Comparison of ENCODE assay signal across 8 cellular contexts in the genomic region with DNA sequence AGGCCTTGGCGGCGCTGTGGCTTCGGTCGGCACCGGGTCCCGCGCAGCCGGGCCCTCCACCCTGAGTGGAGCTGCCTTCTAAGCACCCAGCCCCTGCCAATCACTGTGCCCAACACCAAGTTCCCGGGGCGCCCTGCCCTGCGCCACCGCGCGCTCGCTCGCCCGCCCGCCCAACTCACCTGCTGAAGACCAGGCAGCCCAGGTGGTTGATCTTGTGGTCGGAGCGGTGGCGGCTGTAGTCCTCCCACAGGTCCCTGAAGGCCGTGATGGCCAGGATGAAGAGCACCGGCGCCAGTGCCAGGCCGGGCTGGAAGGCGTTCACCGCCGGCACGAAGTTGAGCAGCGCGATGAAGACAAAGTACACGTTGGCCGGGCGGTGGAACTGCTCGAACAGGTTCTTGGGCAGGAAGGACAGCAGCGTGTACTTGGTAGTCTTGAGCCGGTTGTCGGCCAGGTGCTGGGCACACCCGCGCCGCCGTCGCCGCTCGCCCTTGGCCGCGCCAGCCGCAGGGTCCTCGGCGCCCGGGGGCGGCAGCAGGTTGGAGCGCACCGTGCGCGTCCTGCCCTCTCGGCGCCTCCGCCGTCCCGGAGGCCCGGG. TPM values are rescaled to one million over a fixed set of nuclear protein-coding genes. Genes with fewer than 3 reads are reported as not detected.
DNase-seq lines count a peak whose midpoint lies in the region; ATAC-seq and TF ChIP-seq lines count a peak whose summit lies in the region.

No MANE protein-coding gene starts in this region.

- DNase-seq in AG04449 (ENCODE audit: low read depth, low spot score), result no peak
- DNase-seq in SJCRH30, result no peak
- DNase-seq in mammary epithelial cell, result peak; percentile 9
- peak in 1 of 3 donors; percentile 37 for DNase-seq in right lobe of liver
- DNase-seq in stimulated activated naive CD4-positive, alpha-beta T cell treated with Interleukin-2 at 50 U/mL for 16 hours (lab: John Stamatoyannopoulos, UW), result peak; percentile 44
- no peak for DNase-seq in NK-92 treated with Interleukin-12 subunit alpha and Interleukin-12 subunit beta, amount 100 ng/mL, for 24 hours (lab: John Stamatoyannopoulos, UW)
- DNase-seq in hippocampal formation (lab: John Stamatoyannopoulos, UW), result no peak

- H3K4me1 ChIP-seq in SJCRH30, result no peaks in the 10 kb centered on the region
- H3K4me1 ChIP-seq in mammary epithelial cell (ENCODE audit: insufficient read depth, low read length), result no peaks in the 10 kb centered on the region
- H3K4me1 ChIP-seq in right lobe of liver, result peaks cover 0 to 4% (median 0%) of the 10 kb centered on the region in 4 donors

- H3K27me3 ChIP-seq in SJCRH30 (no peaks in the 10 kb centered on the region), mammary epithelial cell (ENCODE audit: insufficient read depth, low read length) (peaks cover 7% of the 10 kb centered on the region), right lobe of liver (no peaks in the 10 kb centered on the region)

- in situ Hi-C loops in mammary epithelial cell (cut with MboI; ENCODE audit: low sequenced_read_pairs in 2 of 2), result no loop called here

- ATAC-seq in right lobe of liver, result no peak
- ATAC-seq in HG03354 (IDR thresholded peaks at IDR 0.05; ENCODE audit: poor library complexity, severe bottlenecking, unreplicated experiment), result no peak

- WGBS in mammary epithelial cell (ENCODE audit: low coverage, missing lambda C conversion rate), result no CpG with 5 or more reads among the region's 62 CpGs
- 2% methylated on average over 8 of the region's 62 CpGs for WGBS in right lobe of liver (ENCODE audit: insufficient coverage, low coverage, low lambda C conversion rate, missing lambda C conversion rate)

- no peak for TF ChIP-seq POLR2A in right lobe of liver (IDR thresholded peaks at IDR 0.05)

- no peaks in the 10 kb centered on the region for H4K20me1 ChIP-seq in mammary epithelial cell (ENCODE audit: insufficient read depth, low read length)

- no TSS peak for BruUV-seq in mammary epithelial cell (replicated peaks; lab: Mats Ljungman, UMichigan)

- H3K9me3 ChIP-seq in SJCRH30 (replicated peaks), result no peaks in the 10 kb centered on the region
- peaks cover 45% of the 10 kb centered on the region for H3K9me3 ChIP-seq in mammary epithelial cell (replicated peaks; ENCODE audit: insufficient read depth, low read length)
- H3K9me3 ChIP-seq in right lobe of liver, result no peaks in the 10 kb centered on the region

- CTCF ChIA-PET in AG04449 (lab: Yijun Ruan, JAX), result interaction anchor here (2.9 kb wide), 1 partner anchor 71 kb away, joined by 10 read pairs; no protein-coding TSS in a partner anchor
- CTCF ChIA-PET in mammary epithelial cell (lab: Charles Lee; ENCODE audit: low non-redundant PET), result no interaction called here

- no peaks in the 10 kb centered on the region for H3K79me2 ChIP-seq in mammary epithelial cell (ENCODE audit: insufficient read depth, low read length)

- POLR2A ChIA-PET in AG04449 (lab: Yijun Ruan, JAX), result interaction anchor here (0.8 to 1.2 kb wide), 4 partner anchors 14 to 185 kb away, joined by 3 to 4 read pairs (median 4); no protein-coding TSS in a partner anchor

- no peaks in the 10 kb centered on the region for H3K36me3 ChIP-seq in SJCRH30
- no peaks in the 10 kb centered on the region for H3K36me3 ChIP-seq in mammary epithelial cell (ENCODE audit: insufficient read depth, low read length)
- no peaks in the 10 kb centered on the region for H3K36me3 ChIP-seq in right lobe of liver

- no peak overlapping the region for H3K9ac ChIP-seq in mammary epithelial cell (ENCODE audit: insufficient read depth, low read length)

- TF ChIP-seq CTCF in AG04449 (IDR thresholded peaks at IDR 0.05; ENCODE audit: insufficient read depth, low read length, missing control alignments), result peak; percentile 6
- TF ChIP-seq CTCF in mammary epithelial cell (conservative IDR thresholded peaks at IDR 0.05 in 1 of 2, IDR thresholded peaks at IDR 0.05 in 1 of 2; ENCODE audit: extremely low read depth in 1 of 2, insufficient read depth in 1 of 2, low read depth in 1 of 2, low read length in 2 of 2), result no peak
- no peak for TF ChIP-seq CTCF in right lobe of liver (IDR thresholded peaks at IDR 0.05)

- H3K4me2 ChIP-seq in mammary epithelial cell (ENCODE audit: insufficient read depth, low read depth, low read length), result no peak overlapping the region

- dilution Hi-C loops in mammary epithelial cell (cut with HindIII; ENCODE audit: low sequenced_read_pairs), result no loop called here

- peak overlapping the region; percentile 81 for H3K4me3 ChIP-seq in AG04449 (ENCODE audit: low read depth, low read length)
- peak overlapping the region; percentile 58 for H3K4me3 ChIP-seq in SJCRH30
- H3K4me3 ChIP-seq in mammary epithelial cell (replicated peaks in 1 of 3; ENCODE audit: insufficient read depth in 1 of 3, low read depth in 2 of 3, low read length in 3 of 3), result no peak overlapping the region
- peak overlapping the region in 2 of 3 donors; percentile 21 to 49 for H3K4me3 ChIP-seq in right lobe of liver

- H3K27ac ChIP-seq in SJCRH30, result no peak overlapping the region
- no peak overlapping the region for H3K27ac ChIP-seq in mammary epithelial cell (ENCODE audit: insufficient read depth, low read depth, low read length)
- H3K27ac ChIP-seq in right lobe of liver, result no peak overlapping the region

- intact Hi-C loops in mammary epithelial cell (cut with micrococcal nuclease), result no loop called here
- intact Hi-C loops in right lobe of liver (cut with DNase I), result no loop called here

- H2AFZ ChIP-seq in mammary epithelial cell (ENCODE audit: low read depth, low read length), result no peak overlapping the region

RNA-seq across cellular contexts. Expression of a gene that starts 0.6 kb away (rescaled TPM):
- 1.5 and 1.7 TPM in 2 replicates for total RNA-seq in SJCRH30 (2014; rRNA removed; shearing (Covaris generic))
- total RNA-seq in mammary epithelial cell (1 to 10 TPM in 1 of 2 donors, not detected in 1; 6.5 TPM), right lobe of liver (under 1 TPM; 0.15 to 1.00 (median 0.34) TPM)
- not detected for polyA plus RNA-seq in mammary epithelial cell
- polyA minus RNA-seq in mammary epithelial cell, result not detected

Comparison
In these comparisons a context has a peak if more than half of its experiments do, and no peak if none do; other contexts are left out.
1. DNase-seq: peak in mammary epithelial cell (single experiment) and stimulated activated naive CD4-positive, alpha-beta T cell treated with Interleukin-2 at 50 U/mL for 16 hours (single experiment); none in AG04449 (single experiment), SJCRH30 (0 of 2), NK-92 treated with Interleukin-12 subunit alpha and Interleukin-12 subunit beta, amount 100 ng/mL, for 24 hours (single experiment) and hippocampal formation (0 of 2).
2. H3K4me3 ChIP-seq: peak in AG04449 (single experiment), SJCRH30 (single experiment) and right lobe of liver (2 of 3); none in mammary epithelial cell (0 of 3).